ENCODE assay signal across 17 cellular contexts in genomic region chr22:48342016-48342415, GRCh38.
A peak's percentile ranks its signal among the peaks of the same experiment; 100 is the strongest.
DNase-seq lines count a peak whose midpoint lies in the region; ATAC-seq and TF ChIP-seq lines count a peak whose summit lies in the region.
"Had no signal": no experiment of that assay in that cellular context is flagged by ENCODE, and none has a peak within 500 bp of the region (broad histone marks: within the 10 kb centered on the region; RNA-seq: fewer than 3 reads in every experiment).

No MANE protein-coding gene starts in this region.

- no peak overlapping the region for H3K27ac Mint-ChIP-seq in chondrocyte (ENCODE audit: unreplicated experiment)
- H3K27ac Mint-ChIP-seq: CD4-positive, CD25-positive, alpha-beta regulatory T cell; HFFc6 had no signal

- no peaks in the 10 kb centered on the region for H3K36me3 ChIP-seq in lower lobe of right lung
- H3K36me3 ChIP-seq in spleen: no peaks in the 10 kb centered on the region

- no peak overlapping the region for H3K4me3 Mint-ChIP-seq in chondrocyte (ENCODE audit: unreplicated experiment)
- H3K4me3 Mint-ChIP-seq: HFFc6 had no signal

- no peak for TF ChIP-seq CTCF in chondrocyte (IDR thresholded peaks at IDR 0.05)
- TF ChIP-seq CTCF in lower lobe of right lung (IDR thresholded peaks at IDR 0.05): no peak
- no peak for TF ChIP-seq CTCF in spleen (IDR thresholded peaks at IDR 0.05 in 8 of 11, conservative IDR thresholded peaks at IDR 0.05 in 3 of 11)
- TF ChIP-seq CTCF in dorsolateral prefrontal cortex (IDR thresholded peaks at IDR 0.05 in 54 of 56, conservative IDR thresholded peaks at IDR 0.05 in 2 of 56; ENCODE audit: low read depth in 1 of 56, partially characterized antibody in 56 of 56): no peak

- DNase-seq in activated effector memory CD4-positive, alpha-beta T cell treated with anti-CD3 and anti-CD28 coated beads, Interleukin-2, amount 50 U/mL, for 16 hours: peak; percentile 50
- DNase-seq in activated effector memory CD4-positive, alpha-beta T cell treated with Interleukin-2 at 50 U/mL for 16 hours: no peak
- peak; percentile 79 for DNase-seq in chondrocyte (ENCODE audit: low spot score)
- DNase-seq in lower lobe of right lung: peak; percentile 34
- DNase-seq in spleen: peak; percentile 63
- no peak for DNase-seq in stimulated activated CD4-positive, alpha-beta T cell treated with anti-CD3 and anti-CD28 coated beads, Interleukin-15, amount 100 ng/mL, for 24 hours
- DNase-seq in dorsolateral prefrontal cortex: no peak
- DNase-seq: Calu3; CD4-positive, CD25-positive, alpha-beta regulatory T cell; DMS 273 treated with DMSO at 0.1 percent for 48 hours; GM23248; HCEC 1CT; HFFc6 had no signal

- H3K27ac ChIP-seq in lower lobe of right lung (no peak overlapping the region), spleen (no peak overlapping the region), dorsolateral prefrontal cortex (no peak overlapping the region)
- H3K27ac ChIP-seq: 22Rv1, GM23248, HL-60 had no signal

- intact Hi-C loops in lower lobe of right lung (cut with DNase I) (no loop called here), spleen (cut with DNase I; ENCODE audit: low total_unique reads) (no loop called here), dorsolateral prefrontal cortex (cut with DNase I) (no loop called here)

- H3K4me1 Mint-ChIP-seq in chondrocyte (ENCODE audit: low read depth): peaks cover 7% of the 10 kb centered on the region
- H3K4me1 Mint-ChIP-seq: CD4-positive, CD25-positive, alpha-beta regulatory T cell had no signal

- H3K9me3 ChIP-seq in lower lobe of right lung (no peaks in the 10 kb centered on the region), spleen (no peaks in the 10 kb centered on the region)

- no peak for TF ChIP-seq POLR2A in spleen (IDR thresholded peaks at IDR 0.05)

- H3K4me1 ChIP-seq in lower lobe of right lung: no peaks in the 10 kb centered on the region
- H3K4me1 ChIP-seq in spleen: peaks cover 0 to 5% (median 0%) of the 10 kb centered on the region in 6 donors

- H3K27me3 ChIP-seq in lower lobe of right lung (ENCODE audit: low read depth) (no peaks in the 10 kb centered on the region), spleen (replicated peaks in 1 of 7) (peaks cover 0 to 62% (median 0%) of the 10 kb centered on the region in 7 donors), dorsolateral prefrontal cortex (peaks cover 0 to 13% (median 0%) of the 10 kb centered on the region in 45 donors)

- peaks cover 1% of the 10 kb centered on the region for H3K36me3 Mint-ChIP-seq in chondrocyte (ENCODE audit: low read depth)
- H3K36me3 Mint-ChIP-seq: CD4-positive, CD25-positive, alpha-beta regulatory T cell had no signal

- H3K4me3 ChIP-seq in lower lobe of right lung (no peak overlapping the region), spleen (no peak overlapping the region), dorsolateral prefrontal cortex (no peak overlapping the region)
- H3K4me3 ChIP-seq: GM12878, GM23248 had no signal

- H3K27me3 Mint-ChIP-seq in chondrocyte (ENCODE audit: low read depth): peaks cover 13% of the 10 kb centered on the region
- H3K27me3 Mint-ChIP-seq: CD4-positive, CD25-positive, alpha-beta regulatory T cell had no signal

- H3K9me3 Mint-ChIP-seq in chondrocyte (ENCODE audit: low read depth): no peaks in the 10 kb centered on the region
- H3K9me3 Mint-ChIP-seq: CD4-positive, CD25-positive, alpha-beta regulatory T cell had no signal

- 74 to 83% (median 80%) methylated on average over 9 to 16 of the region's 16 CpGs for WGBS in spleen, 5 donors

- ATAC-seq in lower lobe of right lung: no peak
- no peak for ATAC-seq in HG03469 (IDR thresholded peaks at IDR 0.05; ENCODE audit: unreplicated experiment)
- ATAC-seq: GM12878 had no signal

Comparison
In these comparisons a context has a peak if more than half of its experiments do, and no peak if none do; other contexts are left out.
1. DNase-seq: peak in activated effector memory CD4-positive, alpha-beta T cell treated with anti-CD3 and anti-CD28 coated beads, Interleukin-2, amount 50 U/mL, for 16 hours (single experiment), chondrocyte (single experiment), lower lobe of right lung (single experiment) and spleen (single experiment); none in activated effector memory CD4-positive, alpha-beta T cell treated with Interleukin-2 at 50 U/mL for 16 hours (single experiment), stimulated activated CD4-positive, alpha-beta T cell treated with anti-CD3 and anti-CD28 coated beads, Interleukin-15, amount 100 ng/mL, for 24 hours (single experiment) and dorsolateral prefrontal cortex (0 of 10).